1 cellular context compared by ENCODE assay signal in genomic region chr1:15830284-15830657, GRCh38.
TF ChIP-seq lines count a peak whose summit lies in the region.

No MANE protein-coding gene starts in this region.

TF ChIP-seq in K562, 482 proteins besides CTCF, POLR2A, EP300 and RAD21:
- TF ChIP-seq HDAC3 (IDR thresholded peaks at IDR 0.05; ENCODE audit: borderline replicate concordance, partially characterized antibody) = no peak
- TF ChIP-seq RBFOX2 (IDR thresholded peaks at IDR 0.05; ENCODE audit: low read depth, low read length) = 0 out of 2 replicates have a peak, but pooled peaks have one; percentile 12
- no peak for TF ChIP-seq TRIM28 (IDR thresholded peaks at IDR 0.05)
- TF ChIP-seq ESRRB (CRISPR knock-in tag; IDR thresholded peaks at IDR 0.05; ENCODE audit: borderline replicate concordance) = no peak
- TF ChIP-seq ZNF217 (CRISPR knock-in tag; IDR thresholded peaks at IDR 0.05) = no peak
- no peak for TF ChIP-seq SMARCE1 (IDR thresholded peaks at IDR 0.05)
- no peak for TF ChIP-seq CGGBP1 (CRISPR knock-in tag; IDR thresholded peaks at IDR 0.05)
TF ChIP-seq in K562: peak in this region for 1.
